Comparison of ENCODE assay signal across 10 cellular contexts in the genomic region with DNA sequence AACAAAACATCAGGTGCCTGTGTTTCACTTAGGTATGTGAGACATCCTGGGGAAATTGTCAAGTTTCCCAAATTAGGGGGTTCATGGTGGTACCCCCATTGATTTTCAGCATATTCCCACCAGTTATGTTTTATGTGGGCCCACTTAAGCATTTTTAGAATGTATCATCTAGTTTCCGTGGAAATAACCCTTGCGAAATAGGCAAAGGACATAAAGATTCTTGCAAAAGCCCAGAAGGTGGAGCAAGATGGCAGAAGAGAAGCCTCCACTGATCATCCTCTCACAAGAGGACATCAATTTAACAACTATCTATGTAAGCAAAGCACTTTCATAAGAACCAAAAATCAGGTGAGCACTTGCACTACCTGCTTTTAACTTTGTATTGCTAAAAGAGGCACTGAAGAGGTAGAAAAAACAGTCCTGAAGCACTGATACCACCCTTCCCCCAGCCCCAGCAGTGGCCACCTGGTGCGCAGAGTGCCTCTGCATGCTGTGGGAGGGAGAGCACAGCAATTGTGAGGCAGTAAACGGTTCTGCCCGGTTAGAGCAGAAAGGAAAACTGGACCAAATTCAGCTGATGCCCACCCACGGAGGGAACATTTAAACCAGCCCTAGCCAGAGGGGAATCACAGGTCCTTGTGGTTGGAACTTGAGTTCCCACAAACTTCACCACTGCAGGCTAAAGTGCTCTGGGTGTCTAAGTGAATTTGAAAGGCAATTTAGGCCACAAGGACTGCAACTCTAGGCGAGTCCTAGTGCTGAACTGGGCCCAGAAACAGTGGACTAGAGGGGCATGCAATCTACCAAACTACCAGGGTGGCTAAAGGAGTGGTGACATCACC. TPM values are rescaled to one million over a fixed set of nuclear protein-coding genes. Genes with fewer than 3 reads are reported as not detected.
DNase-seq lines count a peak whose midpoint lies in the region; ATAC-seq and TF ChIP-seq lines count a peak whose summit lies in the region.
"Had no signal": no experiment of that assay in that cellular context is flagged by ENCODE, and none has a peak within 500 bp of the region (broad histone marks: within the 10 kb centered on the region; RNA-seq: fewer than 3 reads in every experiment).

No MANE protein-coding gene starts in this region.

- peaks cover 6 to 16% of the 10 kb centered on the region in 2 donors for H3K36me3 Mint-ChIP-seq in CD4-positive, alpha-beta memory T cell
- H3K36me3 Mint-ChIP-seq in T-helper 17 cell (ENCODE audit: low read depth) = no peaks in the 10 kb centered on the region

- H3K4me1 ChIP-seq in CD4-positive, alpha-beta memory T cell (ENCODE audit: insufficient read depth, low read length) = peaks cover 24% of the 10 kb centered on the region

- H3K4me3 ChIP-seq in CD4-positive, alpha-beta memory T cell (ENCODE audit: low read length in 2 of 2) = no peak overlapping the region
- H3K4me3 ChIP-seq in coronary artery = no peak overlapping the region

- no peak for TF ChIP-seq CTCF in coronary artery (IDR thresholded peaks at IDR 0.05)

- H3K27ac Mint-ChIP-seq in CD4-positive, alpha-beta memory T cell = peak overlapping the region in 4 of 7 donors; percentile 15 to 82 (median 48)
- H3K27ac Mint-ChIP-seq in T-helper 17 cell = no peak overlapping the region

- POLR2A ChIA-PET in CD4-positive, alpha-beta memory T cell (lab: Charles Lee; ENCODE audit: partially characterized antibody) = no interaction called here

- CTCF ChIA-PET in CD4-positive, alpha-beta memory T cell (lab: Charles Lee; ENCODE audit: partially characterized antibody) = interaction anchor here (2.8 to 3.5 kb wide), 2 partner anchors 29 to 54 kb away, joined by 19 to 20 read pairs; no protein-coding TSS in a partner anchor

- no peak overlapping the region for H3K27ac ChIP-seq in CD4-positive, alpha-beta memory T cell (ENCODE audit: low read depth, low read length)
- no peak overlapping the region for H3K27ac ChIP-seq in coronary artery

- H3K27me3 ChIP-seq in CD4-positive, alpha-beta memory T cell (ENCODE audit: insufficient read depth, low read length) = no peaks in the 10 kb centered on the region

- H3K36me3 ChIP-seq in CD4-positive, alpha-beta memory T cell (ENCODE audit: insufficient read depth, low read length) = no peaks in the 10 kb centered on the region

- peak overlapping the region in 3 of 8 donors; percentile 10 to 30 (median 23) for H3K4me3 Mint-ChIP-seq in CD4-positive, alpha-beta memory T cell
- H3K4me3 Mint-ChIP-seq in T-helper 17 cell = no peak overlapping the region

- peak; percentile 59 for ATAC-seq in GM19023 (IDR thresholded peaks at IDR 0.05; ENCODE audit: unreplicated experiment)
- ATAC-seq in HG02970 (IDR thresholded peaks at IDR 0.05; ENCODE audit: low FRiP score, unreplicated experiment) = peak; percentile 41
- peak; percentile 46 for ATAC-seq in T-helper 17 cell
- no peak for ATAC-seq in Right ventricle myocardium inferior
- no peak for ATAC-seq in Right ventricle myocardium superior (ENCODE audit: poor library complexity)

- DNase-seq in CD4-positive, alpha-beta memory T cell = peak in 1 of 5 donors; percentile 25
- no peak for DNase-seq in T-helper 17 cell
- no peak for DNase-seq in Right ventricle myocardium inferior (ENCODE audit: missing footprints)
- DNase-seq in amygdala (lab: John Stamatoyannopoulos, UW) = no peak
- DNase-seq in coronary artery (ENCODE audit: low spot score) = no peak
- no peak for DNase-seq in Right ventricle myocardium superior
- DNase-seq: amniotic stem cell, NCI-H524 treated with DMSO at 0.1 percent for 48 hours had no signal

- H3K9me3 Mint-ChIP-seq in CD4-positive, alpha-beta memory T cell = peaks cover 0 to 4% (median 0%) of the 10 kb centered on the region in 8 donors

- no peaks in the 10 kb centered on the region for H3K9me3 ChIP-seq in CD4-positive, alpha-beta memory T cell (ENCODE audit: control insufficient read depth in 1 of 2, low read length in 2 of 2)
- no peaks in the 10 kb centered on the region for H3K9me3 ChIP-seq in T-helper 17 cell (ENCODE audit: control insufficient read depth, low read length, poor library complexity, severe bottlenecking)

- H3K4me1 Mint-ChIP-seq in CD4-positive, alpha-beta memory T cell = peaks cover 26 to 47% (median 36%) of the 10 kb centered on the region in 4 donors
- peaks cover 24% of the 10 kb centered on the region for H3K4me1 Mint-ChIP-seq in T-helper 17 cell

- no peaks in the 10 kb centered on the region for H3K27me3 Mint-ChIP-seq in CD4-positive, alpha-beta memory T cell
- no peaks in the 10 kb centered on the region for H3K27me3 Mint-ChIP-seq in T-helper 17 cell

- intact Hi-C loops in CD4-positive, alpha-beta memory T cell (cut with micrococcal nuclease) = no loop called here
- intact Hi-C loops in Right ventricle myocardium inferior (cut with DNase I) = no loop called here
- intact Hi-C loops in Right ventricle myocardium superior (cut with DNase I) = no loop called here

RNA-seq across cellular contexts. Expression of gene MCOLN2, which starts 23.2 kb away (rescaled TPM):
- 10 to 100 TPM; 16.8 to 20.3 TPM for total RNA-seq in CD4-positive, alpha-beta memory T cell
- polyA plus RNA-seq in CD4-positive, alpha-beta memory T cell = 10 to 100 TPM in 1 of 2 donors, 1 to 10 TPM in 1; 6.4 to 11.7 TPM
- total RNA-seq in T-helper 17 cell (10 to 100 TPM; 19.3 to 26.7 TPM), Right ventricle myocardium inferior (0.19 TPM), Right ventricle myocardium superior (0.27 TPM)

Comparison
In these comparisons a context has a peak if more than half of its experiments do, and no peak if none do; other contexts are left out.
1. ATAC-seq: peak in GM19023 (single experiment), HG02970 (single experiment) and T-helper 17 cell (single experiment); none in Right ventricle myocardium inferior (single experiment) and Right ventricle myocardium superior (single experiment).
2. RNA of gene MCOLN2, which starts 23.2 kb away (total RNA-seq): 19.3 to 26.7 TPM in T-helper 17 cell and 16.8 to 20.3 TPM in CD4-positive, alpha-beta memory T cell; 0.27 TPM in Right ventricle myocardium superior (single experiment) and 0.19 TPM in Right ventricle myocardium inferior (single experiment); every median in the first group is over 10 times any median in the second.